9 cellular contexts compared by ENCODE assay signal in the genomic region with DNA sequence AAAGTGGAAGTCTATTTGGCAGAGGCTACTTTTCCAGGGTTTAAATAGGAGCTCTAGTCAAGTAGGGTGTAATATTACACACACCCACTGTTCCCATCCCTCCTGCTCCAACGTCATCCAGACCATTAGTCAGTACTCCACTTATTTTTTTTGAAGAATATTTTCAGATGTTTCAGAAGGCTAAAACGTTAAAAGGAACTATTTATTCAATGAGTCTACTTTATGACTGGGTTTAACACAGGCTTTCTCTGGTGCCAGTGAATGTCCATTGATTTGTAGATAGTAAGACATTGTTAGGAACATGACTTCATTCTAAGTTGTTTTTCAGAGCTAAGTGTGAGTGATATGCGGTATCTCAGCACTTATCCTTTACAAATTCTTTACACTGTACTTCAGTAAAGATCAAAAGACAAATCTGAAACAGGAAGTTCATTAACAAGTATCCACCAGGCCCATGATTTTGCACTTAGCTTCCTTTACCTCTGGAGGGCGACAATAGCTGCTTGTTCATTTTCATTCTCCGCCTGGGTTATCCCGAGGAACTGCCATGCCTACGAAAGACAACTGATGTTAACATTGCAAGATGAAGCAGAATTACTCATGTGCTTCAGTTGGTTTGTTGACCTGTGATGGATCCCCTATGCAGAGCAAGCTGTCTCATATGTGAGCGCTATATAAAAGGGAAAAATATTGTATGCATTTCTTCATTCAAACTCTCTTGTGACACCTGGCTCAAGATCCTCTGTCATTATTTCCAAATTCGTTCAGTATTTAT.
DNase-seq lines count a peak whose midpoint lies in the region; ATAC-seq lines count a peak whose summit lies in the region.
"Had no signal": no experiment of that assay in that cellular context is flagged by ENCODE, and none has a peak within 500 bp of the region (broad histone marks: within the 10 kb centered on the region; RNA-seq: fewer than 3 reads in every experiment).

No MANE protein-coding gene starts in this region.

- CTCF ChIA-PET in activated CD4-positive, alpha-beta memory T cell treated with anti-CD3 and anti-CD28 coated beads for 36 hours (lab: Charles Lee), result interaction anchor here (0.8 to 1.6 kb wide), 3 partner anchors 8 to 36 kb away, joined by 3 to 6 read pairs (median 4); no protein-coding TSS in a partner anchor

- no peaks in the 10 kb centered on the region for H3K27me3 ChIP-seq in rectal smooth muscle tissue (ENCODE audit: control insufficient read depth, insufficient read depth, low read length)

- no peaks in the 10 kb centered on the region for H3K9me3 Mint-ChIP-seq in activated CD4-positive, alpha-beta memory T cell treated with anti-CD3 and anti-CD28 coated beads for 36 hours

- peak overlapping the region; percentile 18 for H3K4me3 ChIP-seq in rectal smooth muscle tissue (ENCODE audit: low read length)

- no peak overlapping the region for H3K27ac ChIP-seq in rectal smooth muscle tissue (ENCODE audit: low read depth, low read length)

- H3K27ac Mint-ChIP-seq in activated CD4-positive, alpha-beta memory T cell treated with anti-CD3 and anti-CD28 coated beads for 36 hours, result no peak overlapping the region
- H3K27ac Mint-ChIP-seq: activated naive CD8-positive, alpha-beta T cell had no signal

- no peak overlapping the region for H3K9ac ChIP-seq in rectal smooth muscle tissue (ENCODE audit: low read length)

- H3K4me3 Mint-ChIP-seq in activated CD4-positive, alpha-beta memory T cell treated with anti-CD3 and anti-CD28 coated beads for 36 hours, result no peak overlapping the region
- H3K4me3 Mint-ChIP-seq: activated naive CD8-positive, alpha-beta T cell had no signal

- no peaks in the 10 kb centered on the region for H3K4me1 ChIP-seq in rectal smooth muscle tissue (ENCODE audit: control insufficient read depth, insufficient read depth, low read length)

- ATAC-seq in GM19395 (IDR thresholded peaks at IDR 0.05; ENCODE audit: unreplicated experiment) (peak; percentile 91), HG03342 (IDR thresholded peaks at IDR 0.05; ENCODE audit: unreplicated experiment) (peak; percentile 93), left cardiac atrium (peak; percentile 76 to 86)

- POLR2A ChIA-PET in activated CD4-positive, alpha-beta memory T cell treated with anti-CD3 and anti-CD28 coated beads for 36 hours (lab: Charles Lee), result no interaction called here

- intact Hi-C loops in activated CD4-positive, alpha-beta memory T cell treated with anti-CD3 and anti-CD28 coated beads for 36 hours (cut with micrococcal nuclease), result loop anchor here (10.0 kb wide), 1 partner anchor 793 kb away; a partner anchor contains a TSS
- intact Hi-C loops in left cardiac atrium (cut with DNase I), result loop anchor here in 1 of 2 donors (5.0 kb wide), 1 partner anchor 781 kb away; no protein-coding TSS in a partner anchor

- H3K4me1 Mint-ChIP-seq in activated CD4-positive, alpha-beta memory T cell treated with anti-CD3 and anti-CD28 coated beads for 36 hours (ENCODE audit: low read depth), result peaks cover 4% of the 10 kb centered on the region

- H3K27me3 Mint-ChIP-seq in activated CD4-positive, alpha-beta memory T cell treated with anti-CD3 and anti-CD28 coated beads for 36 hours, result no peaks in the 10 kb centered on the region
- H3K27me3 Mint-ChIP-seq: activated naive CD8-positive, alpha-beta T cell had no signal

- H3K36me3 Mint-ChIP-seq in activated CD4-positive, alpha-beta memory T cell treated with anti-CD3 and anti-CD28 coated beads for 36 hours, result no peaks in the 10 kb centered on the region
- H3K36me3 Mint-ChIP-seq: activated naive CD8-positive, alpha-beta T cell had no signal

- no peaks in the 10 kb centered on the region for H3K36me3 ChIP-seq in rectal smooth muscle tissue (ENCODE audit: control insufficient read depth, insufficient read depth, low read length)

- DNase-seq in Daoy (ENCODE audit: low read depth), result peak; percentile 72
- peak; percentile 82 for DNase-seq in NCI-H2227 (lab: John Stamatoyannopoulos, UW; ENCODE audit: unreplicated experiment)
- peak; percentile 27 for DNase-seq in activated CD4-positive, alpha-beta memory T cell treated with anti-CD3 and anti-CD28 coated beads for 36 hours
- DNase-seq in left cardiac atrium, result no peak
- DNase-seq in stimulated activated CD4-positive, alpha-beta T cell treated with anti-CD3 and anti-CD28 coated beads, Interleukin-1b, Interleukin-23, amount 100 ng/mL, for 48 hours, result no peak

Comparison
In these comparisons a context has a peak if more than half of its experiments do, and no peak if none do; other contexts are left out.
1. DNase-seq: peak in Daoy (single experiment), NCI-H2227 (single experiment) and activated CD4-positive, alpha-beta memory T cell treated with anti-CD3 and anti-CD28 coated beads for 36 hours (single experiment); none in left cardiac atrium (single experiment) and stimulated activated CD4-positive, alpha-beta T cell treated with anti-CD3 and anti-CD28 coated beads, Interleukin-1b, Interleukin-23, amount 100 ng/mL, for 48 hours (single experiment).
2. Peak in every context shown above with its lines, with median percentiles within 50 percentile points of each other: ATAC-seq.